In the genomic region with DNA sequence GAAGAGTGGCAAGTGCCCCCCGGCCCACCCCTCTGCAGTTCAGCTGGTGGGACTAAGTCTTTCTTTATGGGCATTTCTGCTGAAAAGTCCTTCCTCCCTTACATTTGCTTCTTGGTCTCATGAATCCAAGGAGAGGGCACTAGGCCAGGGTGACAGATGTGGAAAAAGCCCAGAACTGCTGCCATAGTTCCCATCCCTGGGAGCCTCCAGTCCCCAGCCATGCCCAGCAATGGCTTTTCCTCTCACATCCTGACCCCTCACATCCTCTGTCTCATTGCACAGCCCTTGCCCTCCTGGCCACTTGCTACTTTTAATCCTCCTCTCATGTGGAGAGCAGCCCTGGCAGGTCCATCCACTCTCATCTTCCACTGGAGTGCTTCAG, we compare ENCODE assay signal across 16 cellular contexts.
DNase-seq lines count a peak whose midpoint lies in the region; ATAC-seq and TF ChIP-seq lines count a peak whose summit lies in the region.
"Had no signal": no experiment of that assay in that cellular context is flagged by ENCODE, and none has a peak within 500 bp of the region (broad histone marks: within the 10 kb centered on the region; RNA-seq: fewer than 3 reads in every experiment).

No MANE protein-coding gene starts in this region.

- in situ Hi-C loops in IMR-90 (cut with MboI; ENCODE audit: low sequenced_read_pairs) = no loop called here

- no peak for TF ChIP-seq RAD21 in IMR-90 (IDR thresholded peaks at IDR 0.05; ENCODE audit: low read length)

- H2AFZ ChIP-seq in IMR-90 (replicated peaks; ENCODE audit: low read length, poor library complexity) = no peak overlapping the region
- H2AFZ ChIP-seq: parathyroid adenoma had no signal

- no peak overlapping the region for H3K4me3 Mint-ChIP-seq in activated T-helper 2 cell treated with anti-CD3 and anti-CD28 coated beads, Interferon-gamma antibody, Interleukin-2, Interleukin-4, amounts not matched to agents 10 μg/mL and 5 μg/mL and 100 μg/mL, durations not matched to agents 14 hours and 24 hours and 36 hours (ENCODE audit: low read depth)
- H3K4me3 Mint-ChIP-seq: T-helper 17 cell had no signal

- H3K36me3 Mint-ChIP-seq in activated T-helper 2 cell treated with anti-CD3 and anti-CD28 coated beads, Interferon-gamma antibody, Interleukin-2, Interleukin-4, amounts not matched to agents 10 μg/mL and 5 μg/mL and 100 μg/mL, durations not matched to agents 14 hours and 24 hours and 36 hours (ENCODE audit: low read depth) = peaks cover 2% of the 10 kb centered on the region
- H3K36me3 Mint-ChIP-seq: activated naive CD4-positive, alpha-beta T cell treated with anti-CD3 and anti-CD28 coated beads, Interleukin-2, amount 50 U/mL, for 72 hours had no signal

- H2BK120ac ChIP-seq in IMR-90 (ENCODE audit: low read depth, low read length) = no peak overlapping the region

- no peak overlapping the region for H3K23ac ChIP-seq in IMR-90 (ENCODE audit: low read depth, low read length)

- peaks cover 22% of the 10 kb centered on the region for H3K9me1 ChIP-seq in IMR-90 (ENCODE audit: insufficient read depth, low read length)

- no peak overlapping the region for H3K56ac ChIP-seq in IMR-90 (ENCODE audit: extremely low read depth, insufficient read depth, low read length)

- dilution Hi-C loops in IMR-90 (cut with HindIII; ENCODE audit: low sequenced_read_pairs, unreplicated experiment) = no loop called here

- no peak overlapping the region for H4K91ac ChIP-seq in IMR-90 (ENCODE audit: insufficient read depth, low read depth, low read length)

- H3K36me3 ChIP-seq in IMR-90 (ENCODE audit: control insufficient read depth, insufficient read depth, low read length) (no peaks in the 10 kb centered on the region), esophagus squamous epithelium (no peaks in the 10 kb centered on the region), mucosa of rectum (ENCODE audit: control insufficient read depth in 2 of 2, insufficient read depth in 2 of 2, low read length in 2 of 2) (no peaks in the 10 kb centered on the region), subcutaneous abdominal adipose tissue (ENCODE audit: control insufficient read depth in 5 of 5, insufficient read depth in 5 of 5, low read length in 5 of 5) (no peaks in the 10 kb centered on the region)

- H3K4me2 ChIP-seq in IMR-90 (ENCODE audit: low read depth, low read length) = no peak overlapping the region

- H3K4me1 ChIP-seq in IMR-90 (ENCODE audit: control insufficient read depth, insufficient read depth, low read length) (peaks cover 27% of the 10 kb centered on the region), esophagus squamous epithelium (peaks cover 11 to 89% (median 66%) of the 10 kb centered on the region in 3 donors), mucosa of rectum (ENCODE audit: control insufficient read depth in 2 of 2, insufficient read depth in 2 of 2, low read length in 2 of 2) (peaks cover 0 to 7% of the 10 kb centered on the region in 2 donors), subcutaneous abdominal adipose tissue (ENCODE audit: control insufficient read depth in 5 of 5, insufficient read depth in 5 of 5, low read length in 5 of 5) (peaks cover 10 to 70% (median 61%) of the 10 kb centered on the region in 5 donors)

- H4K20me1 ChIP-seq in IMR-90 (ENCODE audit: insufficient read depth, low read length) = no peaks in the 10 kb centered on the region

- H3K27ac ChIP-seq in IMR-90 (ENCODE audit: insufficient read depth, low read length) = no peak overlapping the region
- H3K27ac ChIP-seq in esophagus squamous epithelium = peak overlapping the region; percentile 54 to 86 (median 80)
- H3K27ac ChIP-seq in mucosa of rectum (ENCODE audit: low read depth in 2 of 2, low read length in 2 of 2) = peak overlapping the region; percentile 50 to 52
- H3K27ac ChIP-seq in subcutaneous abdominal adipose tissue (ENCODE audit: low read depth, low read length) = peak overlapping the region; percentile 69
- H3K27ac ChIP-seq: parathyroid adenoma had no signal

- H2BK20ac ChIP-seq in IMR-90 (ENCODE audit: low read depth, low read length) = no peak overlapping the region

- H3K27ac Mint-ChIP-seq in activated T-helper 2 cell treated with anti-CD3 and anti-CD28 coated beads, Interferon-gamma antibody, Interleukin-2, Interleukin-4, amounts not matched to agents 10 μg/mL and 5 μg/mL and 100 μg/mL, durations not matched to agents 14 hours and 24 hours and 36 hours = no peak overlapping the region
- H3K27ac Mint-ChIP-seq: T-helper 17 cell had no signal

- H3K9me3 ChIP-seq in IMR-90 (ENCODE audit: control insufficient read depth, insufficient read depth, low read length) (no peaks in the 10 kb centered on the region), esophagus squamous epithelium (no peaks in the 10 kb centered on the region), mucosa of rectum (ENCODE audit: control insufficient read depth in 2 of 2, low read length in 2 of 2) (no peaks in the 10 kb centered on the region), subcutaneous abdominal adipose tissue (ENCODE audit: control insufficient read depth in 5 of 5, low read length in 5 of 5) (no peaks in the 10 kb centered on the region)

- intact Hi-C loops in IMR-90 (cut with micrococcal nuclease) = no loop called here
- intact Hi-C loops in esophagus squamous epithelium (cut with DNase I) = loop anchor here (10.0 kb wide), 1 partner anchor 126 kb away; no protein-coding TSS in a partner anchor
- intact Hi-C loops in activated T-helper 2 cell treated with anti-CD3 and anti-CD28 coated beads, Interferon-gamma antibody, Interleukin-2, Interleukin-4, amounts not matched to agents 10 μg/mL and 5 μg/mL and 100 μg/mL, durations not matched to agents 14 hours and 24 hours and 36 hours (cut with micrococcal nuclease) = no loop called here

- TF ChIP-seq POLR2A in IMR-90 (IDR thresholded peaks at IDR 0.05; ENCODE audit: low read depth, low read length) = no peak
- no peak for TF ChIP-seq POLR2A in esophagus squamous epithelium (IDR thresholded peaks at IDR 0.05)

- no peak overlapping the region for H3K9ac ChIP-seq in IMR-90 (ENCODE audit: low read depth, low read length)
- no peak overlapping the region for H3K9ac ChIP-seq in mucosa of rectum (ENCODE audit: low read depth in 1 of 2, low read length in 2 of 2)
- no peak overlapping the region for H3K9ac ChIP-seq in subcutaneous abdominal adipose tissue (ENCODE audit: low read length in 5 of 5)
- H3K9ac ChIP-seq: parathyroid adenoma had no signal

- no CpG with 5 or more reads among the region's 1 CpG for WGBS in IMR-90 (ENCODE audit: extremely low coverage in 2 of 2, insufficient read length in 1 of 2), 2 experiments
- WGBS in esophagus squamous epithelium, 2 donors = 89 to 100% methylated on average over 1 of the region's 1 CpG

- H2AK5ac ChIP-seq in IMR-90 (ENCODE audit: low read depth, low read length) = peak overlapping the region; percentile 55; the same call in 1 of the 2 replicates

- TF ChIP-seq CTCF in IMR-90 (conservative IDR thresholded peaks at IDR 0.05; ENCODE audit: low read depth, low read length) (no peak), esophagus squamous epithelium (IDR thresholded peaks at IDR 0.05) (no peak)

- H4K5ac ChIP-seq in IMR-90 (ENCODE audit: low read depth, low read length) = no peak overlapping the region

- no peak for DNase-seq in IMR-90
- no peak for DNase-seq in esophagus squamous epithelium (lab: John Stamatoyannopoulos, UW)
- DNase-seq in activated T-helper 2 cell treated with anti-CD3 and anti-CD28 coated beads, Interferon-gamma antibody, Interleukin-2, Interleukin-4, amounts not matched to agents 10 μg/mL and 5 μg/mL and 100 μg/mL, durations not matched to agents 14 hours and 24 hours and 36 hours (ENCODE audit: low spot score) = no peak
- DNase-seq: effector memory CD4-positive, alpha-beta T cell; midbrain; MM.1S; NCI-H2081; stimulated activated CD4-positive, alpha-beta T cell treated with anti-CD3 and anti-CD28 coated beads, Interleukin-15, amount 100 ng/mL, for 24 hours; T-helper 17 cell had no signal

- no peak overlapping the region for H4K8ac ChIP-seq in IMR-90 (ENCODE audit: low read depth in 2 of 2, low read length in 2 of 2)

- H3K9me3 Mint-ChIP-seq in activated T-helper 2 cell treated with anti-CD3 and anti-CD28 coated beads, Interferon-gamma antibody, Interleukin-2, Interleukin-4, amounts not matched to agents 10 μg/mL and 5 μg/mL and 100 μg/mL, durations not matched to agents 14 hours and 24 hours and 36 hours = peaks cover 7% of the 10 kb centered on the region

- no peak overlapping the region for H3K4me3 ChIP-seq in IMR-90 (ENCODE audit: insufficient read depth, low read depth, low read length)
- H3K4me3 ChIP-seq in esophagus squamous epithelium = no peak overlapping the region
- no peak overlapping the region for H3K4me3 ChIP-seq in mucosa of rectum (ENCODE audit: low read length in 2 of 2)
- peak overlapping the region in 1 of 5 donors; percentile 7 for H3K4me3 ChIP-seq in subcutaneous abdominal adipose tissue (ENCODE audit: low read depth in 1 of 5, low read length in 5 of 5)

- H2BK15ac ChIP-seq in IMR-90 (ENCODE audit: low read depth, low read length) = peak overlapping the region; percentile 9; the same call in 1 of the 3 replicates

- BruUV-seq in IMR-90 (replicated peaks; lab: Mats Ljungman, UMichigan) = no TSS peak

- H3K27me3 Mint-ChIP-seq in activated T-helper 2 cell treated with anti-CD3 and anti-CD28 coated beads, Interferon-gamma antibody, Interleukin-2, Interleukin-4, amounts not matched to agents 10 μg/mL and 5 μg/mL and 100 μg/mL, durations not matched to agents 14 hours and 24 hours and 36 hours (ENCODE audit: low read depth) = no peaks in the 10 kb centered on the region
- H3K27me3 Mint-ChIP-seq: T-helper 17 cell had no signal

- ATAC-seq in IMR-90 (ENCODE audit: low read depth) = no peak
- no peak for ATAC-seq in GM19328 (IDR thresholded peaks at IDR 0.05; ENCODE audit: unreplicated experiment)
- no peak for ATAC-seq in GM18907 (IDR thresholded peaks at IDR 0.05; ENCODE audit: unreplicated experiment)
- ATAC-seq in HG03469 (IDR thresholded peaks at IDR 0.05; ENCODE audit: unreplicated experiment) = no peak
- ATAC-seq: activated naive CD4-positive, alpha-beta T cell treated with anti-CD3 and anti-CD28 coated beads, Interleukin-2, amount 50 U/mL, for 72 hours; T-helper 17 cell had no signal

- CTCF ChIA-PET in IMR-90 (lab: Yijun Ruan, JAX) = no interaction called here

- H3K4me1 Mint-ChIP-seq in activated T-helper 2 cell treated with anti-CD3 and anti-CD28 coated beads, Interferon-gamma antibody, Interleukin-2, Interleukin-4, amounts not matched to agents 10 μg/mL and 5 μg/mL and 100 μg/mL, durations not matched to agents 14 hours and 24 hours and 36 hours (ENCODE audit: low read depth) = peaks cover 14% of the 10 kb centered on the region

- H3K4ac ChIP-seq in IMR-90 (ENCODE audit: low read depth, low read length) = peak overlapping the region; percentile 0; the same call in 1 of the 2 replicates

- no peak overlapping the region for H2AK9ac ChIP-seq in IMR-90 (replicated peaks; ENCODE audit: low read depth, low read length, poor library complexity)

- H3K18ac ChIP-seq in IMR-90 (ENCODE audit: low read depth, low read length) = no peak overlapping the region

- 0 out of 2 replicates have a peak overlapping the region, but pooled peaks have one; percentile 15 for H3K14ac ChIP-seq in IMR-90 (replicated peaks; ENCODE audit: low read depth, low read length)

- no peaks in the 10 kb centered on the region for H3K79me1 ChIP-seq in IMR-90 (ENCODE audit: low read depth in 1 of 2, low read length in 2 of 2)

- H2BK5ac ChIP-seq in IMR-90 (ENCODE audit: low read depth, low read length, poor library complexity, severe bottlenecking) = no peak overlapping the region

- H3K27me3 ChIP-seq in IMR-90 (ENCODE audit: control insufficient read depth, insufficient read depth, low read length) (no peaks in the 10 kb centered on the region), esophagus squamous epithelium (no peaks in the 10 kb centered on the region), mucosa of rectum (ENCODE audit: control insufficient read depth in 2 of 2, insufficient read depth in 2 of 2, low read length in 2 of 2) (no peaks in the 10 kb centered on the region), subcutaneous abdominal adipose tissue (ENCODE audit: control insufficient read depth in 5 of 5, insufficient read depth in 4 of 5, low read length in 5 of 5) (no peaks in the 10 kb centered on the region)

- POLR2A ChIA-PET in IMR-90 (lab: Charles Lee; ENCODE audit: unreplicated experiment) = no interaction called here
